Comparison of ENCODE assay signal across 2 cellular contexts in genomic region chr11:130212431-130212961, GRCh38.
TF ChIP-seq lines count a peak whose summit lies in the region.

No MANE protein-coding gene starts in this region.

TF ChIP-seq in WTC11, 78 proteins besides CTCF, POLR2A, EP300 and RAD21 (continued from another document):
- TF ChIP-seq, protein P1, sequence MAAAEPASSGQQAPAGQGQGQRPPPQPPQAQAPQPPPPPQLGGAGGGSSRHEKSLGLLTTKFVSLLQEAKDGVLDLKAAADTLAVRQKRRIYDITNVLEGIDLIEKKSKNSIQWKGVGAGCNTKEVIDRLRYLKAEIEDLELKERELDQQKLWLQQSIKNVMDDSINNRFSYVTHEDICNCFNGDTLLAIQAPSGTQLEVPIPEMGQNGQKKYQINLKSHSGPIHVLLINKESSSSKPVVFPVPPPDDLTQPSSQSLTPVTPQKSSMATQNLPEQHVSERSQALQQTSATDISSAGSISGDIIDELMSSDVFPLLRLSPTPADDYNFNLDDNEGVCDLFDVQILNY (CRISPR knock-in tag; IDR thresholded peaks at IDR 0.05) = no peak
- TF ChIP-seq RORB (CRISPR knock-in tag; IDR thresholded peaks at IDR 0.05) (no peak), TP53 (CRISPR knock-in tag; IDR thresholded peaks at IDR 0.05) (no peak), ZNF219 (CRISPR knock-in tag; IDR thresholded peaks at IDR 0.05; ENCODE audit: borderline replicate concordance) (no peak), ZNF263 (CRISPR knock-in tag; IDR thresholded peaks at IDR 0.05; ENCODE audit: low read depth) (no peak), ETV6 (CRISPR knock-in tag; IDR thresholded peaks at IDR 0.05) (no peak), ELF4 (CRISPR knock-in tag; IDR thresholded peaks at IDR 0.05; ENCODE audit: low read depth) (no peak), ZNF416 (CRISPR knock-in tag; IDR thresholded peaks at IDR 0.05) (no peak), OVOL2 (CRISPR knock-in tag; IDR thresholded peaks at IDR 0.05; ENCODE audit: borderline replicate concordance) (no peak), TEAD1 (CRISPR knock-in tag; IDR thresholded peaks at IDR 0.05) (no peak), ZNF512 (CRISPR knock-in tag; IDR thresholded peaks at IDR 0.05; ENCODE audit: borderline replicate concordance) (no peak), NFATC4 (CRISPR knock-in tag; IDR thresholded peaks at IDR 0.05) (no peak), ZNF232 (CRISPR knock-in tag; IDR thresholded peaks at IDR 0.05) (no peak)
- TF ChIP-seq, protein P2, sequence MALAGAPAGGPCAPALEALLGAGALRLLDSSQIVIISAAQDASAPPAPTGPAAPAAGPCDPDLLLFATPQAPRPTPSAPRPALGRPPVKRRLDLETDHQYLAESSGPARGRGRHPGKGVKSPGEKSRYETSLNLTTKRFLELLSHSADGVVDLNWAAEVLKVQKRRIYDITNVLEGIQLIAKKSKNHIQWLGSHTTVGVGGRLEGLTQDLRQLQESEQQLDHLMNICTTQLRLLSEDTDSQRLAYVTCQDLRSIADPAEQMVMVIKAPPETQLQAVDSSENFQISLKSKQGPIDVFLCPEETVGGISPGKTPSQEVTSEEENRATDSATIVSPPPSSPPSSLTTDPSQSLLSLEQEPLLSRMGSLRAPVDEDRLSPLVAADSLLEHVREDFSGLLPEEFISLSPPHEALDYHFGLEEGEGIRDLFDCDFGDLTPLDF (CRISPR knock-in tag; IDR thresholded peaks at IDR 0.05) = no peak
- TF ChIP-seq, protein P3, sequence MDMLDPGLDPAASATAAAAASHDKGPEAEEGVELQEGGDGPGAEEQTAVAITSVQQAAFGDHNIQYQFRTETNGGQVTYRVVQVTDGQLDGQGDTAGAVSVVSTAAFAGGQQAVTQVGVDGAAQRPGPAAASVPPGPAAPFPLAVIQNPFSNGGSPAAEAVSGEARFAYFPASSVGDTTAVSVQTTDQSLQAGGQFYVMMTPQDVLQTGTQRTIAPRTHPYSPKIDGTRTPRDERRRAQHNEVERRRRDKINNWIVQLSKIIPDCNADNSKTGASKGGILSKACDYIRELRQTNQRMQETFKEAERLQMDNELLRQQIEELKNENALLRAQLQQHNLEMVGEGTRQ (CRISPR knock-in tag; IDR thresholded peaks at IDR 0.05) = no peak

TF ChIP-seq in HepG2, 621 proteins besides CTCF, POLR2A, EP300 and RAD21 (continued from another document and continues in another):
- TF ChIP-seq ZNF770 (CRISPR knock-in tag; IDR thresholded peaks at IDR 0.05) (no peak), ZBTB3 (CRISPR knock-in tag; IDR thresholded peaks at IDR 0.05; ENCODE audit: borderline replicate concordance, low read depth) (no peak), MXD4 (CRISPR knock-in tag; IDR thresholded peaks at IDR 0.05) (no peak), HNF4A (CRISPR knock-in tag; IDR thresholded peaks at IDR 0.05) (no peak), CBX1 (IDR thresholded peaks at IDR 0.05; ENCODE audit: low read depth) (no peak), IKZF5 (CRISPR knock-in tag; IDR thresholded peaks at IDR 0.05) (no peak), TAF15 (IDR thresholded peaks at IDR 0.05; ENCODE audit: low read depth, low read length, poor library complexity, severe bottlenecking) (no peak), ZNF274 (CRISPR knock-in tag; IDR thresholded peaks at IDR 0.05) (no peak), ZNF547 (CRISPR knock-in tag; IDR thresholded peaks at IDR 0.05) (0 out of 2 replicates have a peak, but pooled peaks have one; percentile 14), PATZ1 (CRISPR knock-in tag; IDR thresholded peaks at IDR 0.05) (no peak), ZFX (CRISPR knock-in tag; IDR thresholded peaks at IDR 0.05; ENCODE audit: low read depth) (0 out of 2 replicates have a peak, but pooled peaks have one; percentile 30), MTA1 (CRISPR knock-in tag; IDR thresholded peaks at IDR 0.05; ENCODE audit: borderline replicate concordance) (0 out of 2 replicates have a peak, but pooled peaks have one; percentile 19), ZNF503 (CRISPR knock-in tag; IDR thresholded peaks at IDR 0.05) (no peak), ZNF766 (CRISPR knock-in tag; IDR thresholded peaks at IDR 0.05; ENCODE audit: borderline replicate concordance) (no peak), ZFP36 (IDR thresholded peaks at IDR 0.05; ENCODE audit: borderline replicate concordance, low read depth, low read length, partially characterized antibody) (no peak), ZFP36L1 (CRISPR knock-in tag; IDR thresholded peaks at IDR 0.05) (no peak), ZSCAN30 (CRISPR knock-in tag; IDR thresholded peaks at IDR 0.05) (no peak), SATB2 (CRISPR knock-in tag; IDR thresholded peaks at IDR 0.05) (no peak)
- TF ChIP-seq, protein P4, sequence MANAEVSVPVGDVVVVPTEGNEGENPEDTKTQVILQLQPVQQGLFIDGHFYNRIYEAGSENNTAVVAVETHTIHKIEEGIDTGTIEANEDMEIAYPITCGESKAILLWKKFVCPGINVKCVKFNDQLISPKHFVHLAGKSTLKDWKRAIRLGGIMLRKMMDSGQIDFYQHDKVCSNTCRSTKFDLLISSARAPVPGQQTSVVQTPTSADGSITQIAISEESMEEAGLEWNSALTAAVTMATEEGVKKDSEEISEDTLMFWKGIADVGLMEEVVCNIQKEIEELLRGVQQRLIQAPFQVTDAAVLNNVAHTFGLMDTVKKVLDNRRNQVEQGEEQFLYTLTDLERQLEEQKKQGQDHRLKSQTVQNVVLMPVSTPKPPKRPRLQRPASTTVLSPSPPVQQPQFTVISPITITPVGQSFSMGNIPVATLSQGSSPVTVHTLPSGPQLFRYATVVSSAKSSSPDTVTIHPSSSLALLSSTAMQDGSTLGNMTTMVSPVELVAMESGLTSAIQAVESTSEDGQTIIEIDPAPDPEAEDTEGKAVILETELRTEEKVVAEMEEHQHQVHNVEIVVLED (CRISPR knock-in tag; IDR thresholded peaks at IDR 0.05; ENCODE audit: borderline replicate concordance) = no peak
- TF ChIP-seq, protein P5, sequence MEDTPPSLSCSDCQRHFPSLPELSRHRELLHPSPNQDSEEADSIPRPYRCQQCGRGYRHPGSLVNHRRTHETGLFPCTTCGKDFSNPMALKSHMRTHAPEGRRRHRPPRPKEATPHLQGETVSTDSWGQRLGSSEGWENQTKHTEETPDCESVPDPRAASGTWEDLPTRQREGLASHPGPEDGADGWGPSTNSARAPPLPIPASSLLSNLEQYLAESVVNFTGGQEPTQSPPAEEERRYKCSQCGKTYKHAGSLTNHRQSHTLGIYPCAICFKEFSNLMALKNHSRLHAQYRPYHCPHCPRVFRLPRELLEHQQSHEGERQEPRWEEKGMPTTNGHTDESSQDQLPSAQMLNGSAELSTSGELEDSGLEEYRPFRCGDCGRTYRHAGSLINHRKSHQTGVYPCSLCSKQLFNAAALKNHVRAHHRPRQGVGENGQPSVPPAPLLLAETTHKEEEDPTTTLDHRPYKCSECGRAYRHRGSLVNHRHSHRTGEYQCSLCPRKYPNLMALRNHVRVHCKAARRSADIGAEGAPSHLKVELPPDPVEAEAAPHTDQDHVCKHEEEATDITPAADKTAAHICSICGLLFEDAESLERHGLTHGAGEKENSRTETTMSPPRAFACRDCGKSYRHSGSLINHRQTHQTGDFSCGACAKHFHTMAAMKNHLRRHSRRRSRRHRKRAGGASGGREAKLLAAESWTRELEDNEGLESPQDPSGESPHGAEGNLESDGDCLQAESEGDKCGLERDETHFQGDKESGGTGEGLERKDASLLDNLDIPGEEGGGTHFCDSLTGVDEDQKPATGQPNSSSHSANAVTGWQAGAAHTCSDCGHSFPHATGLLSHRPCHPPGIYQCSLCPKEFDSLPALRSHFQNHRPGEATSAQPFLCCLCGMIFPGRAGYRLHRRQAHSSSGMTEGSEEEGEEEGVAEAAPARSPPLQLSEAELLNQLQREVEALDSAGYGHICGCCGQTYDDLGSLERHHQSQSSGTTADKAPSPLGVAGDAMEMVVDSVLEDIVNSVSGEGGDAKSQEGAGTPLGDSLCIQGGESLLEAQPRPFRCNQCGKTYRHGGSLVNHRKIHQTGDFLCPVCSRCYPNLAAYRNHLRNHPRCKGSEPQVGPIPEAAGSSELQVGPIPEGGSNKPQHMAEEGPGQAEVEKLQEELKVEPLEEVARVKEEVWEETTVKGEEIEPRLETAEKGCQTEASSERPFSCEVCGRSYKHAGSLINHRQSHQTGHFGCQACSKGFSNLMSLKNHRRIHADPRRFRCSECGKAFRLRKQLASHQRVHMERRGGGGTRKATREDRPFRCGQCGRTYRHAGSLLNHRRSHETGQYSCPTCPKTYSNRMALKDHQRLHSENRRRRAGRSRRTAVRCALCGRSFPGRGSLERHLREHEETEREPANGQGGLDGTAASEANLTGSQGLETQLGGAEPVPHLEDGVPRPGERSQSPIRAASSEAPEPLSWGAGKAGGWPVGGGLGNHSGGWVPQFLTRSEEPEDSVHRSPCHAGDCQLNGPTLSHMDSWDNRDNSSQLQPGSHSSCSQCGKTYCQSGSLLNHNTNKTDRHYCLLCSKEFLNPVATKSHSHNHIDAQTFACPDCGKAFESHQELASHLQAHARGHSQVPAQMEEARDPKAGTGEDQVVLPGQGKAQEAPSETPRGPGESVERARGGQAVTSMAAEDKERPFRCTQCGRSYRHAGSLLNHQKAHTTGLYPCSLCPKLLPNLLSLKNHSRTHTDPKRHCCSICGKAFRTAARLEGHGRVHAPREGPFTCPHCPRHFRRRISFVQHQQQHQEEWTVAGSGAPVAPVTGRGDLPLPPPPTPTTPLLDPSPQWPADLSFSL (CRISPR knock-in tag; IDR thresholded peaks at IDR 0.05) = no peak
- TF ChIP-seq, protein P6, sequence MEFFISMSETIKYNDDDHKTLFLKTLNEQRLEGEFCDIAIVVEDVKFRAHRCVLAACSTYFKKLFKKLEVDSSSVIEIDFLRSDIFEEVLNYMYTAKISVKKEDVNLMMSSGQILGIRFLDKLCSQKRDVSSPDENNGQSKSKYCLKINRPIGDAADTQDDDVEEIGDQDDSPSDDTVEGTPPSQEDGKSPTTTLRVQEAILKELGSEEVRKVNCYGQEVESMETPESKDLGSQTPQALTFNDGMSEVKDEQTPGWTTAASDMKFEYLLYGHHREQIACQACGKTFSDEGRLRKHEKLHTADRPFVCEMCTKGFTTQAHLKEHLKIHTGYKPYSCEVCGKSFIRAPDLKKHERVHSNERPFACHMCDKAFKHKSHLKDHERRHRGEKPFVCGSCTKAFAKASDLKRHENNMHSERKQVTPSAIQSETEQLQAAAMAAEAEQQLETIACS (CRISPR knock-in tag; IDR thresholded peaks at IDR 0.05) = no peak
- TF ChIP-seq, protein P2 (CRISPR knock-in tag; IDR thresholded peaks at IDR 0.05) = no peak
